ENCODE assay signal across 1 cellular context in genomic region chr16:2513405-2514332, GRCh38.
TF ChIP-seq lines count a peak whose summit lies in the region.

Gene ATP6V0C, plus strand, starts transcription at chr16:2513952. Its CDS starts 152 bp downstream, at chr16:2514104.

TF ChIP-seq in HepG2, 621 proteins besides CTCF, POLR2A, EP300 and RAD21 (continued from another document):
- TF ChIP-seq CERS6 (CRISPR knock-in tag; IDR thresholded peaks at IDR 0.05) = no peak
- no peak for TF ChIP-seq EHMT2 (IDR thresholded peaks at IDR 0.05; ENCODE audit: borderline replicate concordance, low read depth, low read length)
- TF ChIP-seq ZNF484 (CRISPR knock-in tag; IDR thresholded peaks at IDR 0.05; ENCODE audit: borderline replicate concordance, low read depth) = no peak
- TF ChIP-seq ZNF557 (CRISPR knock-in tag; IDR thresholded peaks at IDR 0.05) = no peak
- peak; percentile 91; the same call in 1 of the 2 replicates for TF ChIP-seq ZNF446 (CRISPR knock-in tag; IDR thresholded peaks at IDR 0.05)
- peak; percentile 20 for TF ChIP-seq MED8 (CRISPR knock-in tag; IDR thresholded peaks at IDR 0.05; ENCODE audit: insufficient replicate concordance)
- no peak; the same call in 1 of the 2 replicates for TF ChIP-seq ERF (CRISPR knock-in tag; IDR thresholded peaks at IDR 0.05)
- no peak for TF ChIP-seq PREB (CRISPR knock-in tag; IDR thresholded peaks at IDR 0.05)
- TF ChIP-seq TGIF2 (CRISPR knock-in tag; IDR thresholded peaks at IDR 0.05) = no peak
- no peak for TF ChIP-seq SMAD9 (CRISPR knock-in tag; IDR thresholded peaks at IDR 0.05)
- TF ChIP-seq ZNF256 (CRISPR knock-in tag; conservative IDR thresholded peaks at IDR 0.05) = no peak
- no peak for TF ChIP-seq ZNF691 (CRISPR knock-in tag; IDR thresholded peaks at IDR 0.05; ENCODE audit: borderline replicate concordance, low read depth)
- no peak for TF ChIP-seq ZNF652 (CRISPR knock-in tag; IDR thresholded peaks at IDR 0.05; ENCODE audit: borderline replicate concordance, low read depth)
- TF ChIP-seq CREB1 (IDR thresholded peaks at IDR 0.05) = peak; percentile 99
- TF ChIP-seq CREB1 (CRISPR knock-in tag; IDR thresholded peaks at IDR 0.05) = no peak
- TF ChIP-seq MED1 (CRISPR knock-in tag; IDR thresholded peaks at IDR 0.05) = no peak
- no peak for TF ChIP-seq ZNF775 (CRISPR knock-in tag; IDR thresholded peaks at IDR 0.05; ENCODE audit: borderline replicate concordance)
- TF ChIP-seq CENPBD1 (CRISPR knock-in tag; IDR thresholded peaks at IDR 0.05; ENCODE audit: borderline replicate concordance, low read depth) = no peak
- no peak for TF ChIP-seq DDIT3 (CRISPR knock-in tag; IDR thresholded peaks at IDR 0.05)
- TF ChIP-seq ZSCAN31 (CRISPR knock-in tag; IDR thresholded peaks at IDR 0.05; ENCODE audit: low read depth) = no peak; the same call in 1 of the 2 replicates
- TF ChIP-seq MTA3 (CRISPR knock-in tag; IDR thresholded peaks at IDR 0.05) = no peak
- TF ChIP-seq RXRA (CRISPR knock-in tag; IDR thresholded peaks at IDR 0.05) = peak; percentile 7; the same call in 1 of the 2 replicates
- TF ChIP-seq ZNF263 (CRISPR knock-in tag; IDR thresholded peaks at IDR 0.05) = no peak
- TF ChIP-seq GZF1 (CRISPR knock-in tag; IDR thresholded peaks at IDR 0.05) = no peak
- TF ChIP-seq NFE2L2 (IDR thresholded peaks at IDR 0.05; ENCODE audit: low read length) = no peak
- TF ChIP-seq ZNF800 (CRISPR knock-in tag; IDR thresholded peaks at IDR 0.05) = 0 out of 2 replicates have a peak, but pooled peaks have one; percentile 4
- peak; percentile 43; the same call in 1 of the 2 replicates for TF ChIP-seq ZNF777 (CRISPR knock-in tag; IDR thresholded peaks at IDR 0.05)
- TF ChIP-seq RFX5 (IDR thresholded peaks at IDR 0.05; ENCODE audit: low read depth, low read length) = no peak
- peak; percentile 98 for TF ChIP-seq ZNF639 (CRISPR knock-in tag; conservative IDR thresholded peaks at IDR 0.05)
- 0 out of 2 replicates have a peak, but pooled peaks have one; percentile 29 for TF ChIP-seq ZNF792 (CRISPR knock-in tag; IDR thresholded peaks at IDR 0.05)
- no peak; the same call in 1 of the 2 replicates for TF ChIP-seq GATAD2A (CRISPR knock-in tag; IDR thresholded peaks at IDR 0.05)
- no peak for TF ChIP-seq ATF1 (CRISPR knock-in tag; IDR thresholded peaks at IDR 0.05)
TF ChIP-seq in HepG2: peak in this region for 163.
